9 cellular contexts compared by ENCODE assay signal in the genomic region with DNA sequence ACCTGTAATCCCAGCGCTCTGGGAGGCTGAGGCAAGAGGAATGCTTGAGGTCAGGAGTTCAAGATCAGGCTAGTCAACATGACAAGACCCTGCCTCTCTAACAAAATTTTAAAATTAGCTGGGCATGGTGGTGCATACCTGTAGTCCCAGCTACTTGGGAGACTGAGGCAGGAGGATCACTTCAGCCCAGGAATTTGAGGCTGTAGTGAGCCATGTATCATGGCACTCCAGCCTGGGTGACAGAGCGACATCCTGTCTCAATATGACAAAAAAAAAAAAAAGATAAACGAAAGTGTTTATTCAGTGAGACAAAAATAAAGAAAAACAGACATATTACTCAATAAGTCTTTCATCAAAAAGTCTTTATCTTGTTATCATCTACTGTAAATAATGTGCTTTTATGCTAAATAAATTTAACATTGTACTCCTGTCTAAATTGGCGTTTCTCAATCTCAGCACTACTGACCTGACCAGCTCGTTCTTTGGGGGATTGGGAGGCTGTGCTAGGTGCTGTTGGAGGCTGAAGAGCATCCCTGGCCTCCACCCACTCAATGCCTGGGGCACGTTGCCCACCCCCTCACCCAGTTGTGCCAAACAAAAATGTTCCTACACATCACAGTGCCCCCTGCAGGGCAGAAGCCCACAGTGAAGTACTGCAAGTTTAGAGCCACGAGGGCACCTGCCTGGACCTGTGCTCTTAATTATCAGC. TPM values are rescaled to one million over a fixed set of nuclear protein-coding genes. Genes with fewer than 3 reads are reported as not detected.
A peak's percentile ranks its signal among the peaks of the same experiment; 100 is the strongest.
DNase-seq lines count a peak whose midpoint lies in the region; ATAC-seq, FAIRE-seq and TF ChIP-seq lines count a peak whose summit lies in the region.
"Had no signal": no experiment of that assay in that cellular context is flagged by ENCODE, and none has a peak within 500 bp of the region (broad histone marks: within the 10 kb centered on the region; RNA-seq: fewer than 3 reads in every experiment).

No MANE protein-coding gene starts in this region.

- no peaks in the 10 kb centered on the region for H3K9me3 ChIP-seq in Peyer's patch
- no peaks in the 10 kb centered on the region for H3K9me3 ChIP-seq in hepatocyte (ENCODE audit: low read depth)
- no peaks in the 10 kb centered on the region for H3K9me3 ChIP-seq in esophagus muscularis mucosa

- FAIRE-seq in GM12892 (lab: Jason Lieb, UNC): peak; percentile 5

- WGBS in hepatocyte (ENCODE audit: low lambda C conversion rate, missing lambda C conversion rate): 92% methylated on average over 7 of the region's 7 CpGs
- 96% methylated on average over 7 of the region's 7 CpGs for WGBS in esophagus muscularis mucosa

- no peaks in the 10 kb centered on the region for H3K9me2 ChIP-seq in hepatocyte (replicated peaks; ENCODE audit: insufficient read depth)

- no peak overlapping the region for H3K4me3 ChIP-seq in BJ (ENCODE audit: low read depth, low read length)
- H3K4me3 ChIP-seq in Peyer's patch: no peak overlapping the region
- no peak overlapping the region for H3K4me3 ChIP-seq in hepatocyte
- H3K4me3 ChIP-seq in esophagus muscularis mucosa: no peak overlapping the region

- H3K4me2 ChIP-seq in hepatocyte: no peak overlapping the region

- ATAC-seq in HG03520 (IDR thresholded peaks at IDR 0.05; ENCODE audit: unreplicated experiment): no peak

- CTCF ChIA-PET in BJ (lab: Yijun Ruan, JAX): interaction anchor here (0.9 to 1.0 kb wide), 2 partner anchors 10 to 28 kb away, joined by 3 read pairs; no protein-coding TSS in a partner anchor

- intact Hi-C loops in esophagus muscularis mucosa (cut with DNase I): no loop called here

- DNase-seq in BJ (ENCODE audit: low read depth) (no peak), GM12892 (ENCODE audit: insufficient read length) (no peak), Peyer's patch (no peak), hepatocyte (ENCODE audit: low spot score) (no peak), glomerular visceral epithelial cell (ENCODE audit: extremely low spot score) (no peak), NCI-H128 (lab: John Stamatoyannopoulos, UW; ENCODE audit: unreplicated experiment) (no peak), esophagus muscularis mucosa (ENCODE audit: extremely low spot score) (no peak)
- DNase-seq: SW 1271 had no signal

- H4K20me1 ChIP-seq in hepatocyte (ENCODE audit: insufficient read depth, poor library complexity, severe bottlenecking): no peaks in the 10 kb centered on the region

- H3K27me3 ChIP-seq in BJ (ENCODE audit: control insufficient read depth, insufficient read depth, low read length) (no peaks in the 10 kb centered on the region), Peyer's patch (no peaks in the 10 kb centered on the region), hepatocyte (no peaks in the 10 kb centered on the region), esophagus muscularis mucosa (no peaks in the 10 kb centered on the region)

- TF ChIP-seq POLR2A in GM12892 (IDR thresholded peaks at IDR 0.05; ENCODE audit: low read depth, low read length) (no peak), Peyer's patch (IDR thresholded peaks at IDR 0.05) (no peak), esophagus muscularis mucosa (IDR thresholded peaks at IDR 0.05; ENCODE audit: low read depth) (no peak)

- H3K4me1 ChIP-seq in Peyer's patch (no peaks in the 10 kb centered on the region), hepatocyte (ENCODE audit: insufficient read depth) (no peaks in the 10 kb centered on the region), esophagus muscularis mucosa (no peaks in the 10 kb centered on the region)

- H3K27ac ChIP-seq in Peyer's patch: no peak overlapping the region
- H3K27ac ChIP-seq in hepatocyte: no peak overlapping the region
- H3K27ac ChIP-seq in esophagus muscularis mucosa (replicated peaks in 1 of 4): no peak overlapping the region

- TF ChIP-seq CTCF in BJ (IDR thresholded peaks at IDR 0.05; ENCODE audit: insufficient read depth, low read depth, low read length) (peak; percentile 35; the same call in 1 of the 2 replicates), Peyer's patch (IDR thresholded peaks at IDR 0.05) (peak in 4 of 6 experiments; percentile 13 to 31 (median 18)), hepatocyte (IDR thresholded peaks at IDR 0.05; ENCODE audit: poor library complexity) (peak; percentile 24), esophagus muscularis mucosa (IDR thresholded peaks at IDR 0.05) (peak in 1 of 3 experiments; percentile 22)

- H3K36me3 ChIP-seq in BJ (ENCODE audit: control insufficient read depth, insufficient read depth, low read length): peaks cover 2% of the 10 kb centered on the region; the same call in 1 of the 2 replicates
- peaks cover 0 to 9% (median 0%) of the 10 kb centered on the region in 3 donors for H3K36me3 ChIP-seq in Peyer's patch
- no peaks in the 10 kb centered on the region for H3K36me3 ChIP-seq in hepatocyte (replicated peaks; ENCODE audit: insufficient read depth, low read depth)
- H3K36me3 ChIP-seq in esophagus muscularis mucosa: peaks cover 4 to 46% (median 28%) of the 10 kb centered on the region in 4 donors

- TF ChIP-seq EP300 in esophagus muscularis mucosa (IDR thresholded peaks at IDR 0.05): no peak

- H2AFZ ChIP-seq in hepatocyte: no peak overlapping the region

- POLR2A ChIA-PET in BJ (lab: Charles Lee): no interaction called here

- H3K79me2 ChIP-seq in hepatocyte: no peaks in the 10 kb centered on the region

RNA-seq across cellular contexts. Expression of a gene that starts 57.7 kb away (rescaled TPM):
- polyA plus RNA-seq in BJ (2011; rRNA removed) (19.5 and 22.4 TPM in 2 replicates), hepatocyte (6.2 and 7.0 TPM in 2 replicates)
- polyA minus RNA-seq in BJ (2011; rRNA and poly(A)+ RNA removed): 24.6 and 27.6 TPM in 2 replicates
- polyA plus RNA-seq in GM12892 (2012; ENCODE audit: missing spikeins): 33.1 TPM
- total RNA-seq in Peyer's patch (10 to 100 TPM in 1 of 4 donors, 1 to 10 TPM in 3; 3.9 to 14.0 (median 5.8) TPM), hepatocyte (7.1 and 9.5 TPM in 2 replicates), esophagus muscularis mucosa (1 to 10 TPM; 4.2 to 6.2 (median 4.4) TPM)

RNA-seq across cellular contexts. Expression of a gene that starts 59.3 kb away (rescaled TPM):
- polyA plus RNA-seq in BJ (2011; rRNA removed): 0.20 and 0.31 TPM in 2 replicates
- 0.05 and 0.24 TPM in 2 replicates for polyA minus RNA-seq in BJ (2011; rRNA and poly(A)+ RNA removed)
- polyA plus RNA-seq in GM12892 (2012; ENCODE audit: missing spikeins): 0.66 TPM
- total RNA-seq in Peyer's patch: 10 to 100 TPM; 14.9 to 34.3 (median 21.3) TPM
- total RNA-seq in hepatocyte: 1.8 and 2.1 TPM in 2 replicates
- polyA plus RNA-seq in hepatocyte: 2.0 and 3.3 TPM in 2 replicates
- total RNA-seq in esophagus muscularis mucosa: 1 to 10 TPM; 2.1 to 3.1 (median 3.1) TPM
